Comparison of ENCODE assay signal across 9 cellular contexts in the genomic region with DNA sequence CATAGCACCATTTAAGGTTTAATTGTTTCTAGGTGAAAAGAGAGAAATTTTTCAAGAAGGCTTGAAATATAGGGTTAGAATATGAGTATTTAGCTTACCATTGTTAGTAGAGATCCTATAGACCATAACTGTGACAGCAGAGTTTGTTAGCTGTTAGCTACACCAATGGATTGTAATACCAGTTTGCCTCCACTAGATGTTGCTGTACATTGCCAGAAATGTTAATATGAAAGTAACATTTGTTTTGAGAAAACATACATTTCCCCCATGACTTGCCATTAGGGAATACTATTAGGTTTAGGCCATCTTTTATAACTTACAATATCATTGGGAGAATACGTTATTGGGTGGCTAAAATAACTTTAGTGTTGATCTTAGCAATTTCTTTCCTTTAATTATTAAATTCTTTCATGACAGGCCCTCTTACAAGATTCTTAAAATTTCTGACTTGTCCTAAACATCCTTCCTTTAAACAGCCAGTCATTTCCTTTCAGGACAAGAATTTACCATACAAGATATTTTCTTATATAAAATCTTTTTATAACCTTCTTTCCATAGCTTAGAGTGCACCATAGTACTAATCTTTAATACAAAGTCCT. TPM values are rescaled to one million over a fixed set of nuclear protein-coding genes. Genes with fewer than 3 reads are reported as not detected.
DNase-seq lines count a peak whose midpoint lies in the region; ATAC-seq and TF ChIP-seq lines count a peak whose summit lies in the region.
"Had no signal": no experiment of that assay in that cellular context is flagged by ENCODE, and none has a peak within 500 bp of the region (broad histone marks: within the 10 kb centered on the region; RNA-seq: fewer than 3 reads in every experiment).

No MANE protein-coding gene starts in this region.

- TF ChIP-seq CTCF in OCI-LY3 (IDR thresholded peaks at IDR 0.05; ENCODE audit: low read depth, low read length), result peak; percentile 75

- H3K9ac ChIP-seq in OCI-LY3 (ENCODE audit: low read length) (no peak overlapping the region), mesenchymal stem cell (ENCODE audit: low read length) (no peak overlapping the region)
- H3K9ac ChIP-seq: BLaER1 had no signal

- no peaks in the 10 kb centered on the region for H3K27me3 ChIP-seq in OCI-LY3 (ENCODE audit: low read depth, low read length)
- H3K27me3 ChIP-seq in mesenchymal stem cell (ENCODE audit: control insufficient read depth in 1 of 2, insufficient read depth in 1 of 2, low read length in 2 of 2), result peaks cover 11 to 25% of the 10 kb centered on the region in 2 experiments
- H3K27me3 ChIP-seq: BLaER1 had no signal

- no peak overlapping the region for H2AK5ac ChIP-seq in mesenchymal stem cell (ENCODE audit: low read length, severe bottlenecking)

- H2AFZ ChIP-seq in OCI-LY3 (ENCODE audit: low read depth, low read length), result no peak overlapping the region
- H2AFZ ChIP-seq in mesenchymal stem cell (ENCODE audit: low read depth, low read length), result no peak overlapping the region

- DNase-seq in NCI-H1436 (lab: John Stamatoyannopoulos, UW), result peak; percentile 4
- DNase-seq in NCI-H1436 treated with DMSO at 0.1 percent for 48 hours (lab: John Stamatoyannopoulos, UW), result no peak
- peak; percentile 46 to 61 for DNase-seq in dermis microvascular lymphatic vessel endothelial cell (ENCODE audit: low read depth in 2 of 2)
- peak; percentile 50 for DNase-seq in mesenchymal stem cell

- no peak overlapping the region for H2BK15ac ChIP-seq in mesenchymal stem cell (ENCODE audit: low read depth, poor library complexity, severe bottlenecking)

- no peak overlapping the region for H2BK5ac ChIP-seq in mesenchymal stem cell (ENCODE audit: low read depth, low read length, poor library complexity, severe bottlenecking)

- H2BK12ac ChIP-seq in mesenchymal stem cell (ENCODE audit: low read length in 2 of 2), result no peak overlapping the region

- H3K4me2 ChIP-seq in OCI-LY3 (ENCODE audit: low read length) (no peak overlapping the region), mesenchymal stem cell (ENCODE audit: low read length, poor library complexity, severe bottlenecking) (no peak overlapping the region)
- H3K4me2 ChIP-seq: BLaER1 had no signal

- H3K18ac ChIP-seq in mesenchymal stem cell (ENCODE audit: low read depth in 1 of 2, low read length in 2 of 2), result no peak overlapping the region

- H3K4me3 ChIP-seq in OCI-LY3 (ENCODE audit: low read length), result no peak overlapping the region
- no peak overlapping the region for H3K4me3 ChIP-seq in mesenchymal stem cell (ENCODE audit: insufficient read depth in 1 of 2, low read depth in 1 of 2, low read length in 2 of 2)
- H3K4me3 ChIP-seq: BLaER1 had no signal

- H3K4me1 ChIP-seq in OCI-LY3 (ENCODE audit: low read length) (no peaks in the 10 kb centered on the region), mesenchymal stem cell (ENCODE audit: control insufficient read depth, insufficient read depth, low read depth, low read length) (peaks cover 5% of the 10 kb centered on the region)
- H3K4me1 ChIP-seq: BLaER1 had no signal

- no peak overlapping the region for H4K91ac ChIP-seq in mesenchymal stem cell (ENCODE audit: low read length)

- H3K27ac ChIP-seq in OCI-LY3 (ENCODE audit: low read length) (no peak overlapping the region), mesenchymal stem cell (ENCODE audit: low read length, poor library complexity, severe bottlenecking) (no peak overlapping the region)
- H3K27ac ChIP-seq: BLaER1 had no signal

- H3K4ac ChIP-seq in mesenchymal stem cell (ENCODE audit: low read depth in 1 of 2, low read length in 2 of 2), result no peak overlapping the region

- H3K79me1 ChIP-seq in mesenchymal stem cell (replicated peaks; ENCODE audit: low read length, poor library complexity, severe bottlenecking), result no peaks in the 10 kb centered on the region

- no peak overlapping the region for H3K23ac ChIP-seq in mesenchymal stem cell (ENCODE audit: low read length in 2 of 2)

- H3K9me3 ChIP-seq in OCI-LY3 (ENCODE audit: insufficient read depth, low read length), result no peaks in the 10 kb centered on the region
- peaks cover 3% of the 10 kb centered on the region for H3K9me3 ChIP-seq in mesenchymal stem cell (ENCODE audit: control insufficient read depth, low read length)

- H3K36me3 ChIP-seq in OCI-LY3 (replicated peaks; ENCODE audit: low read depth, low read length) (no peaks in the 10 kb centered on the region), mesenchymal stem cell (ENCODE audit: control insufficient read depth in 1 of 2, insufficient read depth in 2 of 2, low read depth in 1 of 2, low read length in 2 of 2) (no peaks in the 10 kb centered on the region)
- H3K36me3 ChIP-seq: BLaER1 had no signal

- no peaks in the 10 kb centered on the region for H4K20me1 ChIP-seq in OCI-LY3 (ENCODE audit: insufficient read depth, low read length)
- H4K20me1 ChIP-seq: BLaER1 had no signal

- WGBS in mesenchymal stem cell, result no CpG with 5 or more reads among the region's 1 CpG

- H2BK120ac ChIP-seq in mesenchymal stem cell (ENCODE audit: low read depth, low read length), result no peak overlapping the region

- no peak overlapping the region for H4K8ac ChIP-seq in mesenchymal stem cell (ENCODE audit: low read length)

- H3K79me2 ChIP-seq in OCI-LY3 (ENCODE audit: low read length), result no peaks in the 10 kb centered on the region

- H3K14ac ChIP-seq in mesenchymal stem cell (ENCODE audit: low read length in 2 of 2), result no peak overlapping the region

- ATAC-seq in HG03432 (IDR thresholded peaks at IDR 0.05; ENCODE audit: unreplicated experiment), result peak; percentile 72
- ATAC-seq in HG02973 (IDR thresholded peaks at IDR 0.05; ENCODE audit: unreplicated experiment), result no peak
- no peak for ATAC-seq in HG03196 (IDR thresholded peaks at IDR 0.05; ENCODE audit: unreplicated experiment)

RNA-seq across cellular contexts. Expression of a gene that starts 39.5 kb away (rescaled TPM):
- 1.2 and 2.4 TPM in 2 replicates for total RNA-seq in dermis microvascular lymphatic vessel endothelial cell
- polyA plus RNA-seq in mesenchymal stem cell (2013, experiment 1 of 2), result 3.1 TPM
- 2.8 TPM for polyA plus RNA-seq in mesenchymal stem cell (2013, experiment 2 of 2)

RNA-seq across cellular contexts. Expression of a gene that starts 48.3 kb away (rescaled TPM):
- total RNA-seq in dermis microvascular lymphatic vessel endothelial cell, result 4.2 and 7.1 TPM in 2 replicates
- 1.4 TPM for polyA plus RNA-seq in mesenchymal stem cell (2013, experiment 1 of 2)
- polyA plus RNA-seq in mesenchymal stem cell (2013, experiment 2 of 2), result 1.2 TPM

RNA-seq across cellular contexts. Expression of a gene that starts 55.1 kb away (rescaled TPM):
- total RNA-seq in dermis microvascular lymphatic vessel endothelial cell, result 2.3 and 4.6 TPM in 2 replicates
- polyA plus RNA-seq in mesenchymal stem cell (2013, experiment 1 of 2), result 6.6 TPM
- polyA plus RNA-seq in mesenchymal stem cell (2013, experiment 2 of 2), result 7.5 TPM
